In the genomic region with DNA sequence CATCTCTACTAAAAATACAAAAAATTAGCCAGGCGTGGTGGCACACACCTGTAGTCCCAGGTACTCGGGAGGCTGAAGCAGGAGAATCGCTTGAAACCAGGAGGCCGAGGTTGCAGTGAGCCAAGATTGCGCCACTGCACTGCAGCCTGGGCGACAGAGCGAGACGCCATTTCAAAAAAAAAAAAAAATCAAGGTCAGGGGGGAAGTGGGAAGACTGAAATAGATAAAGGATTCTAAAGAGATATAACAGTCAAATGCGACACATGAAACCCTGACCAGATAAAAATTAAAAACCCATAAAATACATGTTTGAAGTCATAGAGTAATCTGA, we compare ENCODE assay signal across 14 cellular contexts. TPM values are rescaled to one million over a fixed set of nuclear protein-coding genes. Genes with fewer than 3 reads are reported as not detected.
DNase-seq lines count a peak whose midpoint lies in the region; ATAC-seq, FAIRE-seq and TF ChIP-seq lines count a peak whose summit lies in the region.
"Not testable (repeated sequence)": the region's sequence is repeated elsewhere in the genome, so short reads cannot be mapped to it uniquely, and the experiment has no call there.
"Had no signal": no experiment of that assay in that cellular context is flagged by ENCODE, and none has a peak within 500 bp of the region (broad histone marks: within the 10 kb centered on the region; RNA-seq: fewer than 3 reads in every experiment).

No MANE protein-coding gene starts in this region.

- not testable (repeated sequence) for H3K9me1 ChIP-seq in K562 (ENCODE audit: control insufficient read depth, insufficient read depth, low read length)

- H3K36me3 ChIP-seq in BLaER1 treated with 17β-estradiol and CSF1 and Interleukin-3, amounts not matched to agents 10 nM and 100 nM, result peaks cover 19 to 61% (median 45%) of the 10 kb centered on the region in 11 experiments
- H3K36me3 ChIP-seq in Loucy (ENCODE audit: insufficient read depth, low read length) (peaks cover 16% of the 10 kb centered on the region; the same call in 1 of the 2 replicates), K562 (ENCODE audit: control insufficient read depth, insufficient read depth, low read length) (peaks cover 27% of the 10 kb centered on the region)
- H3K36me3 ChIP-seq in naive thymus-derived CD4-positive, alpha-beta T cell (ENCODE audit: control insufficient read depth in 2 of 3, insufficient read depth in 3 of 3, low read length in 3 of 3), result peaks cover 5 to 35% (median 13%) of the 10 kb centered on the region in 3 experiments

- not testable (repeated sequence) for H3K27me3 Mint-ChIP-seq in naive thymus-derived CD4-positive, alpha-beta T cell; nephron progenitor cell (ENCODE audit: low read depth, poor library complexity); stimulated activated naive CD8-positive, alpha-beta T cell treated with anti-CD3 and anti-CD28 coated beads, Interleukin-15, Interleukin-2, amounts not matched to agents 100 ng/mL and 50 ng/mL, for 24 hours

- not testable (repeated sequence) for H3K4me3 Mint-ChIP-seq in naive thymus-derived CD4-positive, alpha-beta T cell; nephron progenitor cell; stimulated activated naive CD8-positive, alpha-beta T cell treated with anti-CD3 and anti-CD28 coated beads, Interleukin-15, Interleukin-2, amounts not matched to agents 100 ng/mL and 50 ng/mL, for 24 hours

- not testable (repeated sequence) for TF ChIP-seq CTCF in Loucy (conservative IDR thresholded peaks at IDR 0.05; ENCODE audit: low read length); K562 (IDR thresholded peaks at IDR 0.05 in 2 of 3, conservative IDR thresholded peaks at IDR 0.05 in 1 of 3; ENCODE audit: insufficient read depth in 2 of 3, low read depth in 1 of 3, low read length in 3 of 3); nephron progenitor cell (IDR thresholded peaks at IDR 0.05)

- peak overlapping the region in 2 of 11 experiments; percentile 1 to 11; a peak in 3 of 22 replicates for H3K9ac ChIP-seq in BLaER1 treated with 17β-estradiol and CSF1 and Interleukin-3, amounts not matched to agents 10 nM and 100 nM
- peak overlapping the region; percentile 49 for H3K9ac ChIP-seq in Loucy (ENCODE audit: low read depth, low read length, poor library complexity, severe bottlenecking)
- not testable (repeated sequence) for H3K9ac ChIP-seq in K562 (ENCODE audit: insufficient read depth in 1 of 2, low read depth in 2 of 2, low read length in 2 of 2)

- CTCF ChIA-PET in K562 (lab: Yijun Ruan, JAX; ENCODE audit: low intra/inter-chr PET ratio); naive thymus-derived CD4-positive, alpha-beta T cell (lab: Charles Lee): not testable (repeated sequence)

- BruUV-seq in K562 (replicated peaks; lab: Mats Ljungman, UMichigan), result not testable (repeated sequence)

- H3K36me3 Mint-ChIP-seq in naive thymus-derived CD4-positive, alpha-beta T cell, result peaks cover 4 to 36% (median 14%) of the 10 kb centered on the region in 5 donors
- peaks cover 32% of the 10 kb centered on the region for H3K36me3 Mint-ChIP-seq in nephron progenitor cell (ENCODE audit: low read depth)
- peaks cover 20% of the 10 kb centered on the region for H3K36me3 Mint-ChIP-seq in stimulated activated naive CD8-positive, alpha-beta T cell treated with anti-CD3 and anti-CD28 coated beads, Interleukin-15, Interleukin-2, amounts not matched to agents 100 ng/mL and 50 ng/mL, for 24 hours (ENCODE audit: low read depth)

- WGBS in K562 (ENCODE audit: insufficient coverage, low coverage, missing lambda C conversion rate), result 89% methylated on average over 9 of the region's 9 CpGs

- not testable (repeated sequence) for TF ChIP-seq EP300 in K562 (IDR thresholded peaks at IDR 0.05; ENCODE audit: low read length)

- not testable (repeated sequence) for H3K27me3 ChIP-seq in BLaER1 treated with 17β-estradiol and CSF1 and Interleukin-3, amounts not matched to agents 10 nM and 100 nM; Loucy (ENCODE audit: insufficient read depth, low read length, poor library complexity, severe bottlenecking); K562 (ENCODE audit: control insufficient read depth in 2 of 2, insufficient read depth in 2 of 2, low read length in 2 of 2); naive thymus-derived CD4-positive, alpha-beta T cell (ENCODE audit: control insufficient read depth in 2 of 2, insufficient read depth in 2 of 2, low read length in 2 of 2)

- peaks cover 15 to 45% (median 39%) of the 10 kb centered on the region in 10 experiments; a peak in 19 of 20 replicates for H3K4me1 ChIP-seq in BLaER1 treated with 17β-estradiol and CSF1 and Interleukin-3, amounts not matched to agents 10 nM and 100 nM
- H3K4me1 ChIP-seq in Loucy (ENCODE audit: insufficient read depth, low read length, poor library complexity, severe bottlenecking), result peaks cover 25% of the 10 kb centered on the region
- not testable (repeated sequence) for H3K4me1 ChIP-seq in K562 (replicated peaks in 1 of 2; ENCODE audit: control insufficient read depth in 2 of 2, insufficient read depth in 2 of 2, low read length in 2 of 2); naive thymus-derived CD4-positive, alpha-beta T cell (ENCODE audit: control insufficient read depth in 2 of 2, insufficient read depth in 2 of 2, low read length in 2 of 2)

- H3K27ac Mint-ChIP-seq in naive thymus-derived CD4-positive, alpha-beta T cell, result not testable (repeated sequence)
- H3K27ac Mint-ChIP-seq in nephron progenitor cell, result peak overlapping the region; percentile 70
- peak overlapping the region; percentile 21 for H3K27ac Mint-ChIP-seq in stimulated activated naive CD8-positive, alpha-beta T cell treated with anti-CD3 and anti-CD28 coated beads, Interleukin-15, Interleukin-2, amounts not matched to agents 100 ng/mL and 50 ng/mL, for 24 hours

- H3K4me2 ChIP-seq in BLaER1 treated with 17β-estradiol and CSF1 and Interleukin-3, amounts not matched to agents 10 nM and 100 nM, result peak overlapping the region; percentile 24 to 72 (median 61); a peak in 21 of 22 replicates
- peak overlapping the region; percentile 60 for H3K4me2 ChIP-seq in Loucy (ENCODE audit: low read depth, low read length, poor library complexity, severe bottlenecking)
- not testable (repeated sequence) for H3K4me2 ChIP-seq in K562 (ENCODE audit: insufficient read depth, low read length)

- not testable (repeated sequence) for H3K9me3 Mint-ChIP-seq in naive thymus-derived CD4-positive, alpha-beta T cell; nephron progenitor cell; stimulated activated naive CD8-positive, alpha-beta T cell treated with anti-CD3 and anti-CD28 coated beads, Interleukin-15, Interleukin-2, amounts not matched to agents 100 ng/mL and 50 ng/mL, for 24 hours

- intact Hi-C loops in K562 (cut with micrococcal nuclease); naive thymus-derived CD4-positive, alpha-beta T cell (cut with micrococcal nuclease): not testable (repeated sequence)

- not testable (repeated sequence) for H3K4me3 ChIP-seq in BLaER1 treated with 17β-estradiol and CSF1 and Interleukin-3, amounts not matched to agents 10 nM and 100 nM; K562; naive thymus-derived CD4-positive, alpha-beta T cell (ENCODE audit: low read length)
- peak overlapping the region; percentile 40 for H3K4me3 ChIP-seq in Loucy (ENCODE audit: low read length, poor library complexity, severe bottlenecking)

- not testable (repeated sequence) for ATAC-seq in K562
- peak; percentile 4 for ATAC-seq in naive thymus-derived CD4-positive, alpha-beta T cell

- in situ Hi-C loops in K562 (cut with MboI), result not testable (repeated sequence)

- POLR2A ChIA-PET in K562 (lab: Yijun Ruan, JAX), result interaction anchor here (1.2 to 4.8 kb wide), 4 partner anchors 8 to 160 kb away, joined by 3 to 27 read pairs (median 20); no protein-coding TSS in a partner anchor
- POLR2A ChIA-PET in naive thymus-derived CD4-positive, alpha-beta T cell (lab: Charles Lee), result not testable (repeated sequence)

- not testable (repeated sequence) for H3K79me2 ChIP-seq in Loucy (ENCODE audit: insufficient read depth, low read length); K562 (ENCODE audit: control insufficient read depth, insufficient read depth, low read length)

- peak overlapping the region in 9 of 11 experiments; percentile 40 to 75 (median 68); a peak in 17 of 22 replicates for H3K27ac ChIP-seq in BLaER1 treated with 17β-estradiol and CSF1 and Interleukin-3, amounts not matched to agents 10 nM and 100 nM
- H3K27ac ChIP-seq in K562 (ENCODE audit: extremely low read depth, low read depth, low read length); naive thymus-derived CD4-positive, alpha-beta T cell (ENCODE audit: low read depth, low read length): not testable (repeated sequence)

- peaks cover 0 to 13% (median 0%) of the 10 kb centered on the region in 11 experiments; a peak in 2 of 22 replicates for H4K20me1 ChIP-seq in BLaER1 treated with 17β-estradiol and CSF1 and Interleukin-3, amounts not matched to agents 10 nM and 100 nM
- H4K20me1 ChIP-seq in Loucy (ENCODE audit: insufficient read depth, low read length, poor library complexity, severe bottlenecking), result not testable (repeated sequence)
- peaks cover 10% of the 10 kb centered on the region for H4K20me1 ChIP-seq in K562 (replicated peaks; ENCODE audit: control insufficient read depth, insufficient read depth, low read length)

- not testable (repeated sequence) for H3K9me2 ChIP-seq in Loucy (replicated peaks; ENCODE audit: low read depth, low read length)

- not testable (repeated sequence) for DNase-seq in K562 (ENCODE audit: extremely low read depth in 1 of 4, low spot score in 3 of 4); naive thymus-derived CD4-positive, alpha-beta T cell; nephron progenitor cell

- TF ChIP-seq RAD21 in K562 (CRISPR knock-in tag; conservative IDR thresholded peaks at IDR 0.05 in 1 of 2, IDR thresholded peaks at IDR 0.05 in 1 of 2), result not testable (repeated sequence)

- FAIRE-seq in K562 (lab: Jason Lieb, UNC), result not testable (repeated sequence)

- not testable (repeated sequence) for H3K4me1 Mint-ChIP-seq in naive thymus-derived CD4-positive, alpha-beta T cell; nephron progenitor cell
- H3K4me1 Mint-ChIP-seq in stimulated activated naive CD8-positive, alpha-beta T cell treated with anti-CD3 and anti-CD28 coated beads, Interleukin-15, Interleukin-2, amounts not matched to agents 100 ng/mL and 50 ng/mL, for 24 hours (ENCODE audit: low read depth), result peaks cover 10% of the 10 kb centered on the region

- peaks cover 0 to 12% (median 0%) of the 10 kb centered on the region in 11 experiments; a peak in 8 of 22 replicates for H3K9me3 ChIP-seq in BLaER1 treated with 17β-estradiol and CSF1 and Interleukin-3, amounts not matched to agents 10 nM and 100 nM (replicated peaks in 1 of 11)
- H3K9me3 ChIP-seq in Loucy (ENCODE audit: insufficient read depth, low read depth, low read length); K562 (replicated peaks; ENCODE audit: control insufficient read depth, insufficient read depth, low read depth, low read length); naive thymus-derived CD4-positive, alpha-beta T cell (ENCODE audit: control insufficient read depth in 2 of 3, low read length in 3 of 3): not testable (repeated sequence)

- TF ChIP-seq POLR2A in K562 (conservative IDR thresholded peaks at IDR 0.05), result not testable (repeated sequence)

- H3F3A ChIP-seq in Loucy (ENCODE audit: low read depth), result not testable (repeated sequence)

- not testable (repeated sequence) for H2AFZ ChIP-seq in Loucy (ENCODE audit: low read length); K562 (ENCODE audit: low read depth, low read length)

RNA-seq across cellular contexts. Expression of gene SERPIND1, which starts 4.5 kb away (rescaled TPM):
- not detected in 2 replicates for total RNA-seq in K562 (2011; cell fraction: chromatin; rRNA removed; ENCODE audit: low replicate concordance)
- total RNA-seq in K562 (2011; cell fraction: nucleolus; rRNA removed), result not detected in 2 replicates
- total RNA-seq in K562 (2011; cell fraction: nucleoplasm; rRNA removed), result not detected in 2 replicates
- total RNA-seq in K562 (2014; rRNA removed) (not detected in 2 replicates), K562 (2014; rRNA removed; fragmentation: Illumina TruSeq; extraction: Trizol) (not detected in 2 replicates), K562 (2015; rRNA removed; fragmentation: Illumina TruSeq; extraction: Trizol) (not detected in 2 replicates), K562 (2021) (0.09 and 0.22 TPM in 2 replicates)
- polyA plus RNA-seq in K562 (2011; rRNA removed) (not detected in 2 replicates), K562 (2014; fragmentation: Illumina TruSeq; extraction: Trizol) (not detected in 2 replicates), K562 (2014; fragmentation: Nextera tagmentation; extraction: Ambion mirVana) (under 1 TPM; 0.04 to 0.11 TPM), K562 (2014; rRNA removed) (not detected in 2 replicates)
- polyA plus RNA-seq in K562 (2011; cell fraction: cytosol; rRNA removed), result not detected in 2 replicates
- not detected in 2 replicates for polyA plus RNA-seq in K562 (2011; cell fraction: nucleus; rRNA removed)
- 0.11 and 0.16 TPM in 2 replicates for polyA plus RNA-seq in K562 (2012)
- polyA minus RNA-seq in K562 (2011; rRNA and poly(A)+ RNA removed), result not detected in 2 replicates
- polyA minus RNA-seq in K562 (2011; cell fraction: cytosol; rRNA and poly(A)+ RNA removed), result 1.0 TPM in 1 of 2 replicates, not detected in the other
- not detected in 2 replicates for polyA minus RNA-seq in K562 (2011; cell fraction: nucleus; rRNA and poly(A)+ RNA removed)
- not detected for total RNA-seq in naive thymus-derived CD4-positive, alpha-beta T cell
- polyA plus RNA-seq in naive thymus-derived CD4-positive, alpha-beta T cell, result under 1 TPM; 0.09 to 0.10 TPM
- total RNA-seq: Calu3; CD4-positive, alpha-beta T cell; G401; GM23338; H4; H9 had no signal
- polyA plus RNA-seq: A549, CD14-positive monocyte, GM23338 had no signal
